ENCODE assay signal across 8 cellular contexts in the genomic region with DNA sequence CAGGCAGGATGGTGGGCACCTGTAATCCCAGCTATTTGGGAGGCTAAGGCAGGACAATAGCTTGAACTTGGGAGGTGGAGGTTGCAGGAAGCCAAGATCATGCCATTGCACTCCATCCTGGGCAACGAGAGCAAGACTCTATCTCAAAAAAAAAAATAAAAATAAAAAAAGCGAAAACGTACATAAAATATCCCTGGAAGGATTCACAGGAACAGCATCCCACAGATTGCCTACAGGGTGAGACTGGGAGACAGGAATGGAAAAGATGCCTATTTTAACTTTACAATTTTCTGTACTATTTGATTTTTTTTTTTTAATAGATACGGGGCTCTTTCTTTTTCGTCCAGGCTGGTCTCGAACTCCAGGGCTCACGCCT. TPM values are rescaled to one million over a fixed set of nuclear protein-coding genes. Genes with fewer than 3 reads are reported as not detected.
DNase-seq lines count a peak whose midpoint lies in the region; ATAC-seq and TF ChIP-seq lines count a peak whose summit lies in the region.

No MANE protein-coding gene starts in this region.

- H3K27ac ChIP-seq in MM.1S (ENCODE audit: low read length): peak overlapping the region; percentile 28; the same call in 1 of the 2 replicates
- H3K27ac ChIP-seq in ectodermal cell (ENCODE audit: insufficient read depth, low read depth, low read length, poor library complexity, severe bottlenecking): no peak overlapping the region

- H3K4me3 ChIP-seq in BJ (ENCODE audit: low read depth, low read length) (peak overlapping the region; percentile 91), MM.1S (ENCODE audit: low read length) (peak overlapping the region; percentile 63), ectodermal cell (ENCODE audit: insufficient read depth, low read depth, low read length) (peak overlapping the region; percentile 65), mucosa of descending colon (no peak overlapping the region)

- H3K27me3 Mint-ChIP-seq in neural crest cell (ENCODE audit: low read depth): peaks cover 8% of the 10 kb centered on the region

- no peak for ATAC-seq in mucosa of descending colon
- ATAC-seq in HG02763 (IDR thresholded peaks at IDR 0.05; ENCODE audit: unreplicated experiment): no peak

- H3K4me3 Mint-ChIP-seq in neural crest cell: peak overlapping the region; percentile 95

- H3K9ac ChIP-seq in MM.1S (ENCODE audit: low read length): peak overlapping the region; percentile 22; the same call in 1 of the 2 replicates

- H3K79me2 ChIP-seq in MM.1S (ENCODE audit: low read length): no peaks in the 10 kb centered on the region

- POLR2A ChIA-PET in BJ (lab: Charles Lee): no interaction called here

- 56 to 58% methylated on average over 7 of the region's 7 CpGs for WGBS in ectodermal cell, 2 experiments

- H3K36me3 ChIP-seq in BJ (ENCODE audit: control insufficient read depth, insufficient read depth, low read length) (no peaks in the 10 kb centered on the region), MM.1S (replicated peaks; ENCODE audit: insufficient read depth, low read length) (no peaks in the 10 kb centered on the region), ectodermal cell (ENCODE audit: control insufficient read depth, insufficient read depth, low read length) (no peaks in the 10 kb centered on the region), mucosa of descending colon (ENCODE audit: low read depth) (no peaks in the 10 kb centered on the region)

- H3K9me3 ChIP-seq in MM.1S (replicated peaks; ENCODE audit: insufficient read depth, low read length) (no peaks in the 10 kb centered on the region), ectodermal cell (ENCODE audit: control insufficient read depth, low read length) (no peaks in the 10 kb centered on the region), mucosa of descending colon (no peaks in the 10 kb centered on the region)

- H2AFZ ChIP-seq in MM.1S (ENCODE audit: low read length): peak overlapping the region; percentile 38

- TF ChIP-seq CTCF in BJ (IDR thresholded peaks at IDR 0.05; ENCODE audit: insufficient read depth, low read depth, low read length) (no peak), MM.1S (IDR thresholded peaks at IDR 0.05; ENCODE audit: low read length) (no peak), neural crest cell (conservative IDR thresholded peaks at IDR 0.05) (no peak), mucosa of descending colon (IDR thresholded peaks at IDR 0.05) (no peak)

- no peaks in the 10 kb centered on the region for H3F3A ChIP-seq in MM.1S (ENCODE audit: insufficient read depth, low read length)

- H3K4me1 ChIP-seq in MM.1S (ENCODE audit: low read length) (0 out of 2 replicates have a peak, but pooled peaks cover 5% of the 10 kb centered on the region), ectodermal cell (ENCODE audit: control insufficient read depth, insufficient read depth, low read length) (no peaks in the 10 kb centered on the region), mucosa of descending colon (ENCODE audit: low read depth) (no peaks in the 10 kb centered on the region)

- DNase-seq in BJ (ENCODE audit: low read depth) (no peak), MM.1S (no peak), neural crest cell (ENCODE audit: low read depth, low spot score) (no peak), mucosa of descending colon (no peak), NCI-H82 treated with DMSO at 0.1 percent for 48 hours (lab: John Stamatoyannopoulos, UW; ENCODE audit: unreplicated experiment) (no peak), EL (no peak)

- peak overlapping the region; percentile 52 for H3K27ac Mint-ChIP-seq in neural crest cell (ENCODE audit: unreplicated experiment)

- intact Hi-C loops in mucosa of descending colon (cut with DNase I, micrococcal nuclease): no loop called here

- H3K27me3 ChIP-seq in BJ (ENCODE audit: control insufficient read depth, insufficient read depth, low read length) (no peaks in the 10 kb centered on the region), MM.1S (replicated peaks; ENCODE audit: insufficient read depth, low read length) (no peaks in the 10 kb centered on the region), ectodermal cell (ENCODE audit: control insufficient read depth, insufficient read depth, low read length, poor library complexity, severe bottlenecking) (peaks cover 29% of the 10 kb centered on the region)

- CTCF ChIA-PET in BJ (lab: Yijun Ruan, JAX): no interaction called here

- peaks cover 13% of the 10 kb centered on the region for H3K4me1 Mint-ChIP-seq in neural crest cell

- H3K9me2 ChIP-seq in MM.1S (replicated peaks; ENCODE audit: insufficient read depth, low read length): no peaks in the 10 kb centered on the region

- H3K4me2 ChIP-seq in MM.1S (ENCODE audit: low read depth, low read length): peak overlapping the region; percentile 67

- H3K9me3 Mint-ChIP-seq in neural crest cell: no peaks in the 10 kb centered on the region

- no peaks in the 10 kb centered on the region for H4K20me1 ChIP-seq in MM.1S (ENCODE audit: insufficient read depth, low read length)

- H3K36me3 Mint-ChIP-seq in neural crest cell (ENCODE audit: low read depth): no peaks in the 10 kb centered on the region

RNA-seq across cellular contexts. Expression of gene NBPF3, which starts 0.6 kb away (rescaled TPM):
- polyA plus RNA-seq in BJ (2011; rRNA removed): 17.1 and 17.8 TPM in 2 replicates
- 15.7 and 17.6 TPM in 2 replicates for polyA minus RNA-seq in BJ (2011; rRNA and poly(A)+ RNA removed)
- polyA plus RNA-seq in ectodermal cell (2013, experiment 1 of 4): 14.0 TPM
- 12.5 TPM for polyA plus RNA-seq in ectodermal cell (2013, experiment 2 of 4)
- 10.7 TPM for polyA plus RNA-seq in ectodermal cell (2013, experiment 3 of 4)
- polyA plus RNA-seq in ectodermal cell (2013, experiment 4 of 4): 14.8 TPM
- total RNA-seq in neural crest cell: 18.5 and 19.2 TPM in 2 replicates
- total RNA-seq in mucosa of descending colon: 1 to 10 TPM; 3.4 to 7.9 (median 6.4) TPM
